Comparison of ENCODE assay signal across 1 cellular context in genomic region chr3:184166671-184167070, GRCh38.
TF ChIP-seq lines count a peak whose summit lies in the region.

No MANE protein-coding gene starts in this region.

TF ChIP-seq in K562, 482 proteins besides CTCF, POLR2A, EP300 and RAD21:
- no peak for TF ChIP-seq ZBTB8A (IDR thresholded peaks at IDR 0.05; ENCODE audit: partially characterized antibody)
- no peak for TF ChIP-seq MIER1 (IDR thresholded peaks at IDR 0.05; ENCODE audit: low read depth)
- 0 out of 2 replicates have a peak, but pooled peaks have one; percentile 16 for TF ChIP-seq POLR2G (IDR thresholded peaks at IDR 0.05; ENCODE audit: low read depth, low read length)
- no peak for TF ChIP-seq FOXJ2 (tag; IDR thresholded peaks at IDR 0.05)
- 0 out of 2 replicates have a peak, but pooled peaks have one; percentile 21 for TF ChIP-seq RBFOX2 (IDR thresholded peaks at IDR 0.05; ENCODE audit: low read depth, low read length)
- TF ChIP-seq JUN (IDR thresholded peaks at IDR 0.05; ENCODE audit: borderline replicate concordance, low read depth, low read length) = no peak
- no peak for TF ChIP-seq JUN (CRISPR knock-in tag; IDR thresholded peaks at IDR 0.05; ENCODE audit: borderline replicate concordance)
- TF ChIP-seq RERE (CRISPR knock-in tag; IDR thresholded peaks at IDR 0.05; ENCODE audit: borderline replicate concordance) = no peak
- TF ChIP-seq CREB3L1 (IDR thresholded peaks at IDR 0.05; ENCODE audit: borderline replicate concordance, low read depth) = no peak
- TF ChIP-seq HMGXB4 (CRISPR knock-in tag; IDR thresholded peaks at IDR 0.05) = no peak
- TF ChIP-seq ZNF263 (CRISPR knock-in tag; IDR thresholded peaks at IDR 0.05; ENCODE audit: borderline replicate concordance) = no peak
- no peak for TF ChIP-seq SNAPC5 (CRISPR knock-in tag; IDR thresholded peaks at IDR 0.05)
- no peak for TF ChIP-seq NCOR1 (IDR thresholded peaks at IDR 0.05)
- TF ChIP-seq CREB3 (tag; conservative IDR thresholded peaks at IDR 0.05; ENCODE audit: low read depth) = no peak
- no peak for TF ChIP-seq ZC3H4 (CRISPR knock-in tag; IDR thresholded peaks at IDR 0.05; ENCODE audit: borderline replicate concordance)
TF ChIP-seq in K562: peak in this region for 2.
